Comparison of ENCODE assay signal across 8 cellular contexts in genomic region chr16:13919330-13919682, GRCh38. TPM values are rescaled to one million over a fixed set of nuclear protein-coding genes. Genes with fewer than 3 reads are reported as not detected.
A peak's percentile ranks its signal among the peaks of the same experiment; 100 is the strongest.
DNase-seq lines count a peak whose midpoint lies in the region; ATAC-seq and TF ChIP-seq lines count a peak whose summit lies in the region.

No MANE protein-coding gene starts in this region.

- no peak for TF ChIP-seq CTCF in progenitor cell of endocrine pancreas (IDR thresholded peaks at IDR 0.05; ENCODE audit: unreplicated experiment)

- POLR2A ChIA-PET in activated CD4-positive, alpha-beta T cell treated with anti-CD3 and anti-CD28 coated beads for 36 hours (lab: Charles Lee) = interaction anchor here (0.6 to 1.3 kb wide), 2 partner anchors 275 to 366 kb away, joined by 6 to 7 read pairs; no protein-coding TSS in a partner anchor

- ATAC-seq in activated CD4-positive, alpha-beta T cell treated with anti-CD3 and anti-CD28 coated beads for 36 hours = peak; percentile 7
- no peak for ATAC-seq in HG03521 (IDR thresholded peaks at IDR 0.05; ENCODE audit: unreplicated experiment)

- H3K4me1 Mint-ChIP-seq in activated CD4-positive, alpha-beta T cell treated with anti-CD3 and anti-CD28 coated beads for 36 hours = peaks cover 19% of the 10 kb centered on the region
- H3K4me1 Mint-ChIP-seq in activated T-helper 1 cell treated with anti-CD3 and anti-CD28 coated beads, Interleukin-12 subunit alpha, Interleukin-12 subunit beta, Interleukin-2, Interleukin-4 antibody, amounts not matched to agents 30 ng/mL and 10 ng/mL and 1 ng/mL, durations not matched to agents 14 hours and 24 hours and 36 hours (ENCODE audit: low read depth) = peaks cover 29% of the 10 kb centered on the region
- peaks cover 20% of the 10 kb centered on the region for H3K4me1 Mint-ChIP-seq in progenitor cell of endocrine pancreas (ENCODE audit: low read depth)

- peaks cover 7% of the 10 kb centered on the region for H3K36me3 Mint-ChIP-seq in activated CD4-positive, alpha-beta T cell treated with anti-CD3 and anti-CD28 coated beads for 36 hours (ENCODE audit: low read depth)
- H3K36me3 Mint-ChIP-seq in activated T-helper 1 cell treated with anti-CD3 and anti-CD28 coated beads, Interleukin-12 subunit alpha, Interleukin-12 subunit beta, Interleukin-2, Interleukin-4 antibody, amounts not matched to agents 30 ng/mL and 10 ng/mL and 1 ng/mL, durations not matched to agents 14 hours and 24 hours and 36 hours (ENCODE audit: low read depth) = peaks cover 7% of the 10 kb centered on the region
- H3K36me3 Mint-ChIP-seq in progenitor cell of endocrine pancreas (ENCODE audit: insufficient read depth) = peaks cover 3% of the 10 kb centered on the region

- H3K27ac Mint-ChIP-seq in activated CD4-positive, alpha-beta T cell treated with anti-CD3 and anti-CD28 coated beads for 36 hours = peak overlapping the region; percentile 84
- H3K27ac Mint-ChIP-seq in activated T-helper 1 cell treated with anti-CD3 and anti-CD28 coated beads, Interleukin-12 subunit alpha, Interleukin-12 subunit beta, Interleukin-2, Interleukin-4 antibody, amounts not matched to agents 30 ng/mL and 10 ng/mL and 1 ng/mL, durations not matched to agents 14 hours and 24 hours and 36 hours = peak overlapping the region; percentile 47
- peak overlapping the region; percentile 93 for H3K27ac Mint-ChIP-seq in progenitor cell of endocrine pancreas

- peak overlapping the region; percentile 94 for H3K4me3 Mint-ChIP-seq in activated CD4-positive, alpha-beta T cell treated with anti-CD3 and anti-CD28 coated beads for 36 hours
- H3K4me3 Mint-ChIP-seq in activated T-helper 1 cell treated with anti-CD3 and anti-CD28 coated beads, Interleukin-12 subunit alpha, Interleukin-12 subunit beta, Interleukin-2, Interleukin-4 antibody, amounts not matched to agents 30 ng/mL and 10 ng/mL and 1 ng/mL, durations not matched to agents 14 hours and 24 hours and 36 hours = peak overlapping the region; percentile 96
- H3K4me3 Mint-ChIP-seq in progenitor cell of endocrine pancreas (ENCODE audit: low read depth) = peak overlapping the region; percentile 97

- DNase-seq in activated CD4-positive, alpha-beta T cell treated with anti-CD3 and anti-CD28 coated beads for 36 hours = peak; percentile 26
- DNase-seq in activated CD4-positive, alpha-beta T cell treated with anti-CD3 and anti-CD28 coated beads, Interleukin-2, amount 50 U/mL, for 48 hours = no peak
- DNase-seq in NCI-H2171 (lab: John Stamatoyannopoulos, UW) = peak; percentile 20
- no peak for DNase-seq in activated T-helper 1 cell treated with anti-CD3 and anti-CD28 coated beads, Interleukin-12 subunit alpha, Interleukin-12 subunit beta, Interleukin-2, Interleukin-4 antibody, amounts not matched to agents 30 ng/mL and 10 ng/mL and 1 ng/mL, durations not matched to agents 14 hours and 24 hours and 36 hours (ENCODE audit: low spot score)
- DNase-seq in glomerular visceral epithelial cell (ENCODE audit: extremely low spot score) = peak; percentile 40
- DNase-seq in progenitor cell of endocrine pancreas (ENCODE audit: low spot score, unreplicated experiment) = no peak
- no peak for DNase-seq in pons (ENCODE audit: low spot score)

- H3K9me3 Mint-ChIP-seq in activated CD4-positive, alpha-beta T cell treated with anti-CD3 and anti-CD28 coated beads for 36 hours (ENCODE audit: low read depth) = no peaks in the 10 kb centered on the region
- H3K9me3 Mint-ChIP-seq in activated T-helper 1 cell treated with anti-CD3 and anti-CD28 coated beads, Interleukin-12 subunit alpha, Interleukin-12 subunit beta, Interleukin-2, Interleukin-4 antibody, amounts not matched to agents 30 ng/mL and 10 ng/mL and 1 ng/mL, durations not matched to agents 14 hours and 24 hours and 36 hours = no peaks in the 10 kb centered on the region
- no peaks in the 10 kb centered on the region for H3K9me3 Mint-ChIP-seq in progenitor cell of endocrine pancreas (ENCODE audit: low read depth)

- H3K27me3 Mint-ChIP-seq in activated CD4-positive, alpha-beta T cell treated with anti-CD3 and anti-CD28 coated beads for 36 hours = no peaks in the 10 kb centered on the region
- peaks cover 2% of the 10 kb centered on the region for H3K27me3 Mint-ChIP-seq in activated T-helper 1 cell treated with anti-CD3 and anti-CD28 coated beads, Interleukin-12 subunit alpha, Interleukin-12 subunit beta, Interleukin-2, Interleukin-4 antibody, amounts not matched to agents 30 ng/mL and 10 ng/mL and 1 ng/mL, durations not matched to agents 14 hours and 24 hours and 36 hours (ENCODE audit: insufficient read depth)
- H3K27me3 Mint-ChIP-seq in progenitor cell of endocrine pancreas = no peaks in the 10 kb centered on the region

- intact Hi-C loops in activated CD4-positive, alpha-beta T cell treated with anti-CD3 and anti-CD28 coated beads for 36 hours (cut with DNase I, micrococcal nuclease) = loop anchor here (1.0 kb wide), 2 partner anchors 53 to 366 kb away; no protein-coding TSS in a partner anchor
- intact Hi-C loops in activated T-helper 1 cell treated with anti-CD3 and anti-CD28 coated beads, Interleukin-12 subunit alpha, Interleukin-12 subunit beta, Interleukin-2, Interleukin-4 antibody, amounts not matched to agents 30 ng/mL and 10 ng/mL and 1 ng/mL, durations not matched to agents 14 hours and 24 hours and 36 hours (cut with micrococcal nuclease) = loop anchor here (1.0 to 2.0 kb wide), 5 partner anchors 53 to 610 kb away; no protein-coding TSS in a partner anchor

- CTCF ChIA-PET in activated CD4-positive, alpha-beta T cell treated with anti-CD3 and anti-CD28 coated beads for 36 hours (lab: Charles Lee) = interaction anchor here (0.6 to 3.2 kb wide), 47 partner anchors 8 to 1167 kb away, joined by 3 to 20 read pairs (median 4); partner anchors contain the start of gene PARN

RNA-seq across cellular contexts. Expression of gene ERCC4, which starts 0.6 kb away (rescaled TPM):
- 10 to 100 TPM; 11.5 to 13.9 TPM for total RNA-seq in activated CD4-positive, alpha-beta T cell treated with anti-CD3 and anti-CD28 coated beads for 36 hours
- total RNA-seq in activated T-helper 1 cell treated with anti-CD3 and anti-CD28 coated beads, Interleukin-12 subunit alpha, Interleukin-12 subunit beta, Interleukin-2, Interleukin-4 antibody, amounts not matched to agents 30 ng/mL and 10 ng/mL and 1 ng/mL, durations not matched to agents 14 hours and 24 hours and 36 hours = 15.9 and 18.6 TPM in 2 replicates
- total RNA-seq in progenitor cell of endocrine pancreas = 13.6 and 19.3 TPM in 2 replicates

Comparison
In these comparisons a context has a peak if more than half of its experiments do, and no peak if none do; other contexts are left out.
1. DNase-seq: peak in activated CD4-positive, alpha-beta T cell treated with anti-CD3 and anti-CD28 coated beads for 36 hours (single experiment), NCI-H2171 (single experiment) and glomerular visceral epithelial cell (single experiment); none in activated CD4-positive, alpha-beta T cell treated with anti-CD3 and anti-CD28 coated beads, Interleukin-2, amount 50 U/mL, for 48 hours (0 of 2), activated T-helper 1 cell treated with anti-CD3 and anti-CD28 coated beads, Interleukin-12 subunit alpha, Interleukin-12 subunit beta, Interleukin-2, Interleukin-4 antibody, amounts not matched to agents 30 ng/mL and 10 ng/mL and 1 ng/mL, durations not matched to agents 14 hours and 24 hours and 36 hours (single experiment), progenitor cell of endocrine pancreas (single experiment) and pons (single experiment).
2. Peak in every context shown above with its lines, with median percentiles within 50 percentile points of each other: H3K27ac Mint-ChIP-seq and H3K4me3 Mint-ChIP-seq.